ENCODE assay signal across 15 cellular contexts in the genomic region with DNA sequence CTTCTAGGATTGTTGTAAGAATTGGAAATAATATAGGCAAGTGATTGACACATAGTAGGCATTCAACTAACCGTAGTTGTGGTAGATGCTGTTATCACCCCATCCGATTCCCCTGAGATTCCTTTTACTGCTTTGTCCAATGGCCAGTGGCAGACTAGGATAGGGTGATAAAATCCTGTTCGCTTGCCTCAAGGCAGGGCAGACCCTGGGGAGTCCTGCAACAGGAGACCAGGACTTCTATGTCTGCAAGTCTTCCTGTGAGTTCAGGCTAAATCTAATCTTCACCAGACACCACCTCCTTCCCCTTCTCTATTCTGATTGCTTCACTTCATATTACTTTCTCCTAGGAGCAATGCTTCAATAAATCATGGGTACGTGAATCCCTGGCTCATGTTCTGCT. TPM values are rescaled to one million over a fixed set of nuclear protein-coding genes. Genes with fewer than 3 reads are reported as not detected.
A peak's percentile ranks its signal among the peaks of the same experiment; 100 is the strongest.
DNase-seq lines count a peak whose midpoint lies in the region; ATAC-seq and TF ChIP-seq lines count a peak whose summit lies in the region.
"Had no signal": no experiment of that assay in that cellular context is flagged by ENCODE, and none has a peak within 500 bp of the region (broad histone marks: within the 10 kb centered on the region; RNA-seq: fewer than 3 reads in every experiment).

No MANE protein-coding gene starts in this region.

- H4K20me1 ChIP-seq in neural progenitor cell (ENCODE audit: low read depth), result no peaks in the 10 kb centered on the region
- H4K20me1 ChIP-seq: BLaER1 treated with 17β-estradiol and CSF1 and Interleukin-3, amounts not matched to agents 10 nM and 100 nM had no signal

- no peaks in the 10 kb centered on the region for H3F3A ChIP-seq in neural progenitor cell (ENCODE audit: low read depth)

- TF ChIP-seq CTCF in neural progenitor cell (IDR thresholded peaks at IDR 0.05), result no peak

- no peak overlapping the region for H3K27ac ChIP-seq in neural progenitor cell
- H3K27ac ChIP-seq: BLaER1 treated with 17β-estradiol and CSF1 and Interleukin-3, amounts not matched to agents 10 nM and 100 nM; HL-60 had no signal

- no peaks in the 10 kb centered on the region for H3K27me3 ChIP-seq in neural progenitor cell
- H3K27me3 ChIP-seq: BLaER1 treated with 17β-estradiol and CSF1 and Interleukin-3, amounts not matched to agents 10 nM and 100 nM had no signal

- ATAC-seq in stimulated activated naive CD8-positive, alpha-beta T cell treated with anti-CD3 and anti-CD28 coated beads, Interleukin-15, Interleukin-2, amounts not matched to agents 100 U/mL and 50 U/mL, for 24 hours, result no peak
- no peak for ATAC-seq in GM21737 (IDR thresholded peaks at IDR 0.05; ENCODE audit: unreplicated experiment)
- no peak for ATAC-seq in GM21367 (IDR thresholded peaks at IDR 0.05; ENCODE audit: unreplicated experiment)
- ATAC-seq: CD8-positive, alpha-beta T cell had no signal

- no peak overlapping the region for H3K4me3 ChIP-seq in neural progenitor cell
- H3K4me3 ChIP-seq: BLaER1 treated with 17β-estradiol and CSF1 and Interleukin-3, amounts not matched to agents 10 nM and 100 nM; HAP-1 had no signal

- peaks cover 11% of the 10 kb centered on the region for H3K9me3 Mint-ChIP-seq in stimulated activated naive CD8-positive, alpha-beta T cell treated with anti-CD3 and anti-CD28 coated beads, Interleukin-15, Interleukin-2, amounts not matched to agents 100 ng/mL and 50 ng/mL, for 24 hours
- H3K9me3 Mint-ChIP-seq in neural progenitor cell, result peaks cover 7% of the 10 kb centered on the region

- no peak overlapping the region for H3K9ac ChIP-seq in neural progenitor cell
- H3K9ac ChIP-seq: BLaER1 treated with 17β-estradiol and CSF1 and Interleukin-3, amounts not matched to agents 10 nM and 100 nM had no signal

- no peaks in the 10 kb centered on the region for H3K36me3 ChIP-seq in neural progenitor cell
- H3K36me3 ChIP-seq: BLaER1 treated with 17β-estradiol and CSF1 and Interleukin-3, amounts not matched to agents 10 nM and 100 nM; HAP-1 had no signal

- H3K27me3 Mint-ChIP-seq in stimulated activated naive CD8-positive, alpha-beta T cell treated with anti-CD3 and anti-CD28 coated beads, Interleukin-15, Interleukin-2, amounts not matched to agents 100 ng/mL and 50 ng/mL, for 24 hours, result peaks cover 31% of the 10 kb centered on the region
- H3K27me3 Mint-ChIP-seq in neural progenitor cell (ENCODE audit: insufficient read depth, low read depth), result no peaks in the 10 kb centered on the region

- no peak overlapping the region for H3K4me3 Mint-ChIP-seq in stimulated activated naive CD8-positive, alpha-beta T cell treated with anti-CD3 and anti-CD28 coated beads, Interleukin-15, Interleukin-2, amounts not matched to agents 100 ng/mL and 50 ng/mL, for 24 hours
- H3K4me3 Mint-ChIP-seq in neural progenitor cell, result no peak overlapping the region
- H3K4me3 Mint-ChIP-seq: CD8-positive, alpha-beta T cell had no signal

- H3K36me3 Mint-ChIP-seq in stimulated activated naive CD8-positive, alpha-beta T cell treated with anti-CD3 and anti-CD28 coated beads, Interleukin-15, Interleukin-2, amounts not matched to agents 100 ng/mL and 50 ng/mL, for 24 hours (ENCODE audit: low read depth), result no peaks in the 10 kb centered on the region
- peaks cover 1% of the 10 kb centered on the region for H3K36me3 Mint-ChIP-seq in neural progenitor cell
- H3K36me3 Mint-ChIP-seq: CD8-positive, alpha-beta T cell had no signal

- H3K4me2 ChIP-seq in neural progenitor cell, result no peak overlapping the region
- H3K4me2 ChIP-seq: BLaER1 treated with 17β-estradiol and CSF1 and Interleukin-3, amounts not matched to agents 10 nM and 100 nM had no signal

- DNase-seq in stimulated activated naive CD8-positive, alpha-beta T cell treated with anti-CD3 and anti-CD28 coated beads, Interleukin-15, Interleukin-2, amounts not matched to agents 100 U/mL and 50 U/mL, for 24 hours, result no peak
- DNase-seq in islet precursor cell (peak; percentile 68), neural progenitor cell (ENCODE audit: low spot score) (no peak), germinal center (ENCODE audit: low spot score) (no peak)
- DNase-seq: 8988T; Calu3; CD8-positive, alpha-beta T cell; DMS79 treated with DMSO at 0.1 percent for 48 hours; GF-D8 had no signal

- H3K79me2 ChIP-seq in neural progenitor cell (ENCODE audit: low read depth), result no peaks in the 10 kb centered on the region

- no peaks in the 10 kb centered on the region for H3K4me1 ChIP-seq in neural progenitor cell
- H3K4me1 ChIP-seq: BLaER1 treated with 17β-estradiol and CSF1 and Interleukin-3, amounts not matched to agents 10 nM and 100 nM; HAP-1 had no signal

- H3K4me1 Mint-ChIP-seq in stimulated activated naive CD8-positive, alpha-beta T cell treated with anti-CD3 and anti-CD28 coated beads, Interleukin-15, Interleukin-2, amounts not matched to agents 100 ng/mL and 50 ng/mL, for 24 hours (ENCODE audit: low read depth), result no peaks in the 10 kb centered on the region
- H3K4me1 Mint-ChIP-seq in neural progenitor cell, result no peaks in the 10 kb centered on the region

- peak overlapping the region; percentile 17 for H3K27ac Mint-ChIP-seq in stimulated activated naive CD8-positive, alpha-beta T cell treated with anti-CD3 and anti-CD28 coated beads, Interleukin-15, Interleukin-2, amounts not matched to agents 100 ng/mL and 50 ng/mL, for 24 hours
- H3K27ac Mint-ChIP-seq in neural progenitor cell, result no peak overlapping the region
- H3K27ac Mint-ChIP-seq: CD8-positive, alpha-beta T cell had no signal

- no peaks in the 10 kb centered on the region for H3K9me3 ChIP-seq in neural progenitor cell (ENCODE audit: low read depth)
- H3K9me3 ChIP-seq: HAP-1 had no signal

- H2AFZ ChIP-seq in neural progenitor cell (replicated peaks), result peak overlapping the region; percentile 22

RNA-seq across cellular contexts. Expression of a gene that starts 42.8 kb away (rescaled TPM):
- total RNA-seq in neural progenitor cell (ENCODE audit: low replicate concordance), result 1.2 and 2.8 TPM in 2 replicates
- total RNA-seq: CD8-positive, alpha-beta T cell had no signal
